8 cellular contexts compared by ENCODE assay signal in genomic region chr16:89410794-89411309, GRCh38.
A peak's percentile ranks its signal among the peaks of the same experiment; 100 is the strongest.
DNase-seq lines count a peak whose midpoint lies in the region; ATAC-seq and TF ChIP-seq lines count a peak whose summit lies in the region.

No MANE protein-coding gene starts in this region.

- ATAC-seq in naive B cell (ENCODE audit: low read depth in 2 of 2) (peak in 1 of 2 donors; percentile 14), HG03565 (IDR thresholded peaks at IDR 0.05; ENCODE audit: unreplicated experiment) (no peak)

- H3K27ac Mint-ChIP-seq in endothelial cell (ENCODE audit: unreplicated experiment) (peak overlapping the region; percentile 84), naive B cell (peak overlapping the region; percentile 81 to 94 (median 91))

- no peaks in the 10 kb centered on the region for H3K9me3 Mint-ChIP-seq in endothelial cell (ENCODE audit: unreplicated experiment)
- no peaks in the 10 kb centered on the region for H3K9me3 Mint-ChIP-seq in naive B cell

- peak; percentile 44 for DNase-seq in ELF-1 (ENCODE audit: low read depth, low spot score)
- peak; percentile 78 for DNase-seq in SHP77 treated with DMSO at 0.1 percent for 48 hours (lab: John Stamatoyannopoulos, UW)
- no peak for DNase-seq in endothelial cell (ENCODE audit: low spot score)
- no peak for DNase-seq in naive B cell
- no peak for DNase-seq in UCSD-AML1 (lab: John Stamatoyannopoulos, UW; ENCODE audit: unreplicated experiment)
- DNase-seq in NCI-H1105 (lab: John Stamatoyannopoulos, UW) = no peak
- no peak for DNase-seq in activated CD4-positive, CD25-positive, alpha-beta regulatory T cell treated with anti-CD3 and anti-CD28 coated beads, Interleukin-2, amount 50 U/mL, for 72 hours

- H3K4me3 Mint-ChIP-seq in endothelial cell (ENCODE audit: unreplicated experiment) (no peak overlapping the region), naive B cell (peak overlapping the region; percentile 36 to 88 (median 67))

- TF ChIP-seq CTCF in endothelial cell (IDR thresholded peaks at IDR 0.05; ENCODE audit: unreplicated experiment) = no peak

- peaks cover 69% of the 10 kb centered on the region for H3K4me1 Mint-ChIP-seq in endothelial cell (ENCODE audit: unreplicated experiment)
- H3K4me1 Mint-ChIP-seq in naive B cell = peaks cover 68 to 83% (median 81%) of the 10 kb centered on the region in 3 donors

- H3K36me3 Mint-ChIP-seq in endothelial cell (ENCODE audit: low read depth, unreplicated experiment) (peaks cover 2% of the 10 kb centered on the region), naive B cell (no peaks in the 10 kb centered on the region)

- peaks cover 21% of the 10 kb centered on the region for H3K27me3 Mint-ChIP-seq in endothelial cell (ENCODE audit: unreplicated experiment)
- H3K27me3 Mint-ChIP-seq in naive B cell = no peaks in the 10 kb centered on the region

Comparison
In these comparisons a context has a peak if more than half of its experiments do, and no peak if none do; other contexts are left out.
1. DNase-seq: peak in ELF-1 (single experiment) and SHP77 treated with DMSO at 0.1 percent for 48 hours (single experiment); none in endothelial cell (single experiment), naive B cell (single experiment), UCSD-AML1 (single experiment), NCI-H1105 (single experiment) and activated CD4-positive, CD25-positive, alpha-beta regulatory T cell treated with anti-CD3 and anti-CD28 coated beads, Interleukin-2, amount 50 U/mL, for 72 hours (single experiment).